Comparison of ENCODE assay signal across 10 cellular contexts in genomic region chr11:47508595-47509555, GRCh38. TPM values are rescaled to one million over a fixed set of nuclear protein-coding genes. Genes with fewer than 3 reads are reported as not detected.
DNase-seq lines count a peak whose midpoint lies in the region; ATAC-seq, FAIRE-seq and TF ChIP-seq lines count a peak whose summit lies in the region.
"Had no signal": no experiment of that assay in that cellular context is flagged by ENCODE, and none has a peak within 500 bp of the region (broad histone marks: within the 10 kb centered on the region; RNA-seq: fewer than 3 reads in every experiment).

No MANE protein-coding gene starts in this region.

- no peak for TF ChIP-seq CTCF in CD8-positive, alpha-beta T cell (IDR thresholded peaks at IDR 0.05)
- TF ChIP-seq CTCF in mucosa of descending colon (IDR thresholded peaks at IDR 0.05) = no peak

- peaks cover 66% of the 10 kb centered on the region for H3K4me1 Mint-ChIP-seq in CD8-positive, alpha-beta T cell (ENCODE audit: low read depth)
- peaks cover 72% of the 10 kb centered on the region for H3K4me1 Mint-ChIP-seq in activated CD4-positive, alpha-beta memory T cell treated with anti-CD3 and anti-CD28 coated beads, Interleukin-2, amount 10 ng/mL, durations not matched to agents 7 days and 5 days

- peak overlapping the region; percentile 73 for H3K27ac Mint-ChIP-seq in CD8-positive, alpha-beta T cell
- peak overlapping the region; percentile 52 for H3K27ac Mint-ChIP-seq in activated CD4-positive, alpha-beta memory T cell treated with anti-CD3 and anti-CD28 coated beads, Interleukin-2, amount 10 ng/mL, durations not matched to agents 7 days and 5 days

- H3K27me3 ChIP-seq in CD8-positive, alpha-beta T cell (ENCODE audit: insufficient read depth, low read length) = no peaks in the 10 kb centered on the region
- H3K27me3 ChIP-seq: testis had no signal

- no peak for ATAC-seq in CD8-positive, alpha-beta T cell
- peak; percentile 47 for ATAC-seq in GM21529 (IDR thresholded peaks at IDR 0.05; ENCODE audit: unreplicated experiment)
- ATAC-seq in mucosa of descending colon = peak; percentile 97
- no peak for ATAC-seq in HG03442 (IDR thresholded peaks at IDR 0.05; ENCODE audit: unreplicated experiment)

- peaks cover 20% of the 10 kb centered on the region for H3K36me3 Mint-ChIP-seq in CD8-positive, alpha-beta T cell
- peaks cover 9% of the 10 kb centered on the region for H3K36me3 Mint-ChIP-seq in activated CD4-positive, alpha-beta memory T cell treated with anti-CD3 and anti-CD28 coated beads, Interleukin-2, amount 10 ng/mL, durations not matched to agents 7 days and 5 days (ENCODE audit: low read depth)

- no peaks in the 10 kb centered on the region for H3K36me3 ChIP-seq in CD8-positive, alpha-beta T cell (ENCODE audit: insufficient read depth, low read length)
- no peaks in the 10 kb centered on the region for H3K36me3 ChIP-seq in mucosa of descending colon (ENCODE audit: low read depth)

- no peak overlapping the region for H3K27ac ChIP-seq in CD8-positive, alpha-beta T cell (ENCODE audit: low read depth, low read length)

- CTCF ChIA-PET in CD8-positive, alpha-beta T cell (lab: Charles Lee) = interaction anchor here (1.2 kb wide), 1 partner anchor 9 kb away, joined by 3 read pairs; no protein-coding TSS in a partner anchor
- CTCF ChIA-PET in activated CD4-positive, alpha-beta memory T cell treated with anti-CD3 and anti-CD28 coated beads, Interleukin-2, amount 10 ng/mL, durations not matched to agents 7 days and 5 days (lab: Charles Lee) = interaction anchor here (0.9 to 1.3 kb wide), 3 partner anchors 10 to 45 kb away, joined by 3 to 6 read pairs (median 3); partner anchors contain the start of gene CELF1

- H3K4me3 Mint-ChIP-seq in CD8-positive, alpha-beta T cell = no peak overlapping the region
- peak overlapping the region; percentile 15 for H3K4me3 Mint-ChIP-seq in activated CD4-positive, alpha-beta memory T cell treated with anti-CD3 and anti-CD28 coated beads, Interleukin-2, amount 10 ng/mL, durations not matched to agents 7 days and 5 days

- peaks cover 35% of the 10 kb centered on the region for H3K4me1 ChIP-seq in CD8-positive, alpha-beta T cell (ENCODE audit: insufficient read depth, low read length)
- H3K4me1 ChIP-seq in mucosa of descending colon (ENCODE audit: low read depth) = peaks cover 15% of the 10 kb centered on the region

- no peak for DNase-seq in CD8-positive, alpha-beta T cell
- no peak for DNase-seq in activated CD4-positive, alpha-beta memory T cell treated with anti-CD3 and anti-CD28 coated beads, Interleukin-2, amount 10 ng/mL, durations not matched to agents 7 days and 5 days
- peak in 2 of 3 donors; percentile 46 to 67 for DNase-seq in mucosa of descending colon
- DNase-seq in NCI-H524 (lab: John Stamatoyannopoulos, UW) = no peak
- DNase-seq in OCI-M2 (lab: John Stamatoyannopoulos, UW; ENCODE audit: unreplicated experiment) = no peak
- DNase-seq in frontal cortex (ENCODE audit: low spot score in 2 of 2) = no peak
- DNase-seq: testis had no signal

- POLR2A ChIA-PET in CD8-positive, alpha-beta T cell (lab: Charles Lee) = interaction anchor here (0.7 to 1.1 kb wide), 3 partner anchors 21 to 29 kb away, joined by 3 read pairs; no protein-coding TSS in a partner anchor
- POLR2A ChIA-PET in activated CD4-positive, alpha-beta memory T cell treated with anti-CD3 and anti-CD28 coated beads, Interleukin-2, amount 10 ng/mL, durations not matched to agents 7 days and 5 days (lab: Charles Lee) = interaction anchor here (1.1 to 2.1 kb wide), 6 partner anchors 10 to 83 kb away, joined by 3 to 7 read pairs (median 5); partner anchors contain the start of genes CELF1 and PSMC3

- no peak for FAIRE-seq in frontal cortex (lab: Jason Lieb, UNC)
- FAIRE-seq: endometrium had no signal

- no peaks in the 10 kb centered on the region for H3K9me3 Mint-ChIP-seq in CD8-positive, alpha-beta T cell
- no peaks in the 10 kb centered on the region for H3K9me3 Mint-ChIP-seq in activated CD4-positive, alpha-beta memory T cell treated with anti-CD3 and anti-CD28 coated beads, Interleukin-2, amount 10 ng/mL, durations not matched to agents 7 days and 5 days

- no peaks in the 10 kb centered on the region for H3K9me3 ChIP-seq in CD8-positive, alpha-beta T cell (ENCODE audit: low read length)
- no peaks in the 10 kb centered on the region for H3K9me3 ChIP-seq in mucosa of descending colon
- H3K9me3 ChIP-seq: testis had no signal

- intact Hi-C loops in CD8-positive, alpha-beta T cell (cut with DNase I, micrococcal nuclease) = loop anchor here in 1 of 2 experiments (5.0 kb wide), 1 partner anchor 43 kb away; the partner anchor contains the start of gene CELF1
- intact Hi-C loops in mucosa of descending colon (cut with DNase I, micrococcal nuclease) = no loop called here

- no peak overlapping the region for H3K4me3 ChIP-seq in CD8-positive, alpha-beta T cell (ENCODE audit: low read depth, low read length)
- H3K4me3 ChIP-seq in mucosa of descending colon = no peak overlapping the region
- H3K4me3 ChIP-seq: testis had no signal

- no peaks in the 10 kb centered on the region for H3K27me3 Mint-ChIP-seq in CD8-positive, alpha-beta T cell (ENCODE audit: low read depth)
- H3K27me3 Mint-ChIP-seq in activated CD4-positive, alpha-beta memory T cell treated with anti-CD3 and anti-CD28 coated beads, Interleukin-2, amount 10 ng/mL, durations not matched to agents 7 days and 5 days = no peaks in the 10 kb centered on the region

RNA-seq across cellular contexts. Expression of gene CELF1, which starts 44.1 kb away (rescaled TPM):
- 10 to 100 TPM; 93.2 to 96.1 TPM for total RNA-seq in CD8-positive, alpha-beta T cell
- total RNA-seq in activated CD4-positive, alpha-beta memory T cell treated with anti-CD3 and anti-CD28 coated beads, Interleukin-2, amount 10 ng/mL, durations not matched to agents 7 days and 5 days = 100 to 1,000 TPM; 104 to 105 TPM
- total RNA-seq in mucosa of descending colon (100 to 1,000 TPM in 1 of 3 donors, 10 to 100 TPM in 2; 83.7 to 132 (median 94.1) TPM), frontal cortex (176 TPM)

RNA-seq across cellular contexts. Expression of gene PTPMT1, which starts 56.5 kb away (rescaled TPM):
- total RNA-seq in CD8-positive, alpha-beta T cell = 10 to 100 TPM; 24.4 to 24.5 TPM
- 10 to 100 TPM; 42.3 to 45.2 TPM for total RNA-seq in activated CD4-positive, alpha-beta memory T cell treated with anti-CD3 and anti-CD28 coated beads, Interleukin-2, amount 10 ng/mL, durations not matched to agents 7 days and 5 days
- total RNA-seq in mucosa of descending colon (10 to 100 TPM; 20.8 to 36.1 (median 27.1) TPM), frontal cortex (22.0 TPM)

RNA-seq across cellular contexts. Expression of gene RAPSN, which starts 59.9 kb away (rescaled TPM):
- total RNA-seq in CD8-positive, alpha-beta T cell = under 1 TPM; 0.84 to 0.94 TPM
- under 1 TPM; 0.30 to 0.65 TPM for total RNA-seq in activated CD4-positive, alpha-beta memory T cell treated with anti-CD3 and anti-CD28 coated beads, Interleukin-2, amount 10 ng/mL, durations not matched to agents 7 days and 5 days
- total RNA-seq in mucosa of descending colon = under 1 TPM; 0.41 to 0.96 (median 0.95) TPM
- not detected for total RNA-seq in frontal cortex

Comparison
In these comparisons a context has a peak if more than half of its experiments do, and no peak if none do; other contexts are left out.
1. ATAC-seq: peak in GM21529 (single experiment) and mucosa of descending colon (single experiment); none in CD8-positive, alpha-beta T cell (single experiment) and HG03442 (single experiment).
2. DNase-seq: peak in mucosa of descending colon (2 of 3); none in CD8-positive, alpha-beta T cell (0 of 7), activated CD4-positive, alpha-beta memory T cell treated with anti-CD3 and anti-CD28 coated beads, Interleukin-2, amount 10 ng/mL, durations not matched to agents 7 days and 5 days (single experiment), NCI-H524 (0 of 2), OCI-M2 (single experiment) and frontal cortex (0 of 2).